In the genomic region with DNA sequence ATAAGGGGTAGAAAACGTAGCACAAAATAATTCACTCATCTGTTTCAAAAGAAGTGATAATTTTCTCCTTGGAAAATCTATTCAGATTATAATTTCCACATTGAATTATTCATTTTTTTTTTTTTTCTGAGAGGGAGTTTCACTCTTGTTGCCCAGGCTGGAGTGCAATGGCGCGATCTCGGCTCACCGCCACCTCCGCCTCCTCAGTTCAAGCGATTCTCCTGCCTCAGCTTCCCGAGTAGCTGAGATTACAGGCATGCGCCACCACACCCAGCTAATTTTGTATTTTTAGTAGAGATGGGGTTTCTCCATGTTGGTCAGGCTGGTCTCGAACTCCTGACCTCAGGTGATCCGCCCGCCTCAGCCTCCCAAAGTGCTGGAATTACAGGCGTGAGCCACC, we compare ENCODE assay signal across 8 cellular contexts. TPM values are rescaled to one million over a fixed set of nuclear protein-coding genes. Genes with fewer than 3 reads are reported as not detected.
DNase-seq lines count a peak whose midpoint lies in the region; ATAC-seq and TF ChIP-seq lines count a peak whose summit lies in the region.
"Not testable (repeated sequence)": the region's sequence is repeated elsewhere in the genome, so short reads cannot be mapped to it uniquely, and the experiment has no call there.

No MANE protein-coding gene starts in this region.

- not testable (repeated sequence) for H2BK15ac ChIP-seq in H9 (ENCODE audit: low read depth, low read length)

- not testable (repeated sequence) for DNase-seq in H9; RWPE1 (ENCODE audit: low spot score); activated T-cell treated with anti-CD3 and anti-CD28 coated beads, Interleukin-2, amount 50 U/mL, for 24 hours; breast epithelium (ENCODE audit: low spot score in 2 of 2); heart left ventricle; sigmoid colon; upper lobe of right lung

- H2BK120ac ChIP-seq in H9 (ENCODE audit: low read depth, low read length, poor library complexity, severe bottlenecking), result not testable (repeated sequence)

- H3K27me3 Mint-ChIP-seq in H9 (ENCODE audit: low read depth); activated T-cell treated with anti-CD3 and anti-CD28 coated beads, Interleukin-2, amount 50 U/mL, for 24 hours: not testable (repeated sequence)

- H3T11ph ChIP-seq in H9 (ENCODE audit: low read length), result not testable (repeated sequence)

- H3K56ac ChIP-seq in H9 (ENCODE audit: insufficient read length, low read depth, low read length), result not testable (repeated sequence)

- H3K9me3 Mint-ChIP-seq in H9; activated T-cell treated with anti-CD3 and anti-CD28 coated beads, Interleukin-2, amount 50 U/mL, for 24 hours: not testable (repeated sequence)

- H4K91ac ChIP-seq in H9 (ENCODE audit: insufficient read length, low read depth, low read length), result not testable (repeated sequence)

- H3K4me1 Mint-ChIP-seq in H9, result peaks cover 47 to 56% of the 10 kb centered on the region in 2 experiments
- peaks cover 38% of the 10 kb centered on the region for H3K4me1 Mint-ChIP-seq in activated T-cell treated with anti-CD3 and anti-CD28 coated beads, Interleukin-2, amount 50 U/mL, for 24 hours (ENCODE audit: low read depth)

- not testable (repeated sequence) for TF ChIP-seq POLR2A in breast epithelium (IDR thresholded peaks at IDR 0.05); heart left ventricle (IDR thresholded peaks at IDR 0.05); sigmoid colon (IDR thresholded peaks at IDR 0.05)

- H3K23ac ChIP-seq in H9 (ENCODE audit: insufficient read length, low read depth, low read length), result not testable (repeated sequence)

- H3K36me3 ChIP-seq in breast epithelium; heart left ventricle; muscle layer of duodenum (ENCODE audit: control insufficient read depth in 1 of 2, insufficient read depth in 2 of 2, low read length in 2 of 2); sigmoid colon; upper lobe of right lung: not testable (repeated sequence)

- H4K5ac ChIP-seq in H9 (ENCODE audit: insufficient read length, low read depth, low read length), result not testable (repeated sequence)

- POLR2A ChIA-PET in RWPE1 (lab: Yijun Ruan, JAX; ENCODE audit: low non-redundant PET), result not testable (repeated sequence)

- H3K4me2 ChIP-seq in H9 (ENCODE audit: insufficient read depth, insufficient read length, low read length), result peak overlapping the region; percentile 81

- H3K27me3 ChIP-seq in H9 (ENCODE audit: insufficient read depth, low read length); breast epithelium; heart left ventricle; muscle layer of duodenum (ENCODE audit: low read depth, low read length); sigmoid colon; upper lobe of right lung: not testable (repeated sequence)

- intact Hi-C loops in breast epithelium (cut with DNase I; ENCODE audit: low total_unique reads); sigmoid colon (cut with DNase I); upper lobe of right lung (cut with DNase I): not testable (repeated sequence)
- intact Hi-C loops in heart left ventricle (cut with DNase I), result loop anchor here in 3 of 10 donors (2.0 to 5.0 kb wide), 2 partner anchors 30 to 39 kb away; no protein-coding TSS in a partner anchor

- H4K20me1 ChIP-seq in H9 (ENCODE audit: control insufficient read depth, insufficient read depth, insufficient read length), result not testable (repeated sequence)

- H3K36me3 Mint-ChIP-seq in H9 (ENCODE audit: insufficient read depth in 1 of 3, low read depth in 3 of 3); activated T-cell treated with anti-CD3 and anti-CD28 coated beads, Interleukin-2, amount 50 U/mL, for 24 hours (ENCODE audit: low read depth): not testable (repeated sequence)

- no CpG with 5 or more reads among the region's 13 CpGs for WGBS in H9 (ENCODE audit: extremely low coverage, insufficient read length, low lambda C conversion rate)
- 79 to 91% (median 84%) methylated on average over 12 to 13 of the region's 13 CpGs for WGBS in heart left ventricle, 4 donors
- 86 to 89% methylated on average over 13 of the region's 13 CpGs for WGBS in sigmoid colon, 2 donors

- peaks cover 14% of the 10 kb centered on the region; the same call in 1 of the 2 replicates for H3K79me2 ChIP-seq in H9 (ENCODE audit: insufficient read depth, low read length)

- not testable (repeated sequence) for H2BK5ac ChIP-seq in H9 (ENCODE audit: insufficient read length, low read length)

- H3K9me3 ChIP-seq in H9 (ENCODE audit: control insufficient read depth, low read depth, low read length); breast epithelium; heart left ventricle; muscle layer of duodenum (ENCODE audit: control insufficient read depth in 1 of 2, low read length in 2 of 2); sigmoid colon; upper lobe of right lung: not testable (repeated sequence)

- not testable (repeated sequence) for H3K27ac ChIP-seq in H9 (ENCODE audit: insufficient read length, low read depth, low read length)
- peak overlapping the region; percentile 99 for H3K27ac ChIP-seq in RWPE1
- H3K27ac ChIP-seq in breast epithelium, result peak overlapping the region; percentile 98
- peak overlapping the region in 9 of 12 donors; percentile 91 to 96 (median 95) for H3K27ac ChIP-seq in heart left ventricle
- H3K27ac ChIP-seq in muscle layer of duodenum (ENCODE audit: low read length), result peak overlapping the region; percentile 93
- peak overlapping the region; percentile 95 to 99 (median 96) for H3K27ac ChIP-seq in sigmoid colon
- peak overlapping the region; percentile 94 for H3K27ac ChIP-seq in upper lobe of right lung

- not testable (repeated sequence) for H2BK12ac ChIP-seq in H9 (ENCODE audit: insufficient read length, low read depth, low read length)

- not testable (repeated sequence) for H3K79me1 ChIP-seq in H9 (ENCODE audit: insufficient read depth, low read depth, low read length, poor library complexity, severe bottlenecking)

- H3K4me1 ChIP-seq in H9 (ENCODE audit: insufficient read depth, low read length) (peaks cover 12% of the 10 kb centered on the region), breast epithelium (peaks cover 0 to 10% of the 10 kb centered on the region in 2 donors), heart left ventricle (peaks cover 0 to 58% (median 38%) of the 10 kb centered on the region in 12 donors), muscle layer of duodenum (ENCODE audit: control insufficient read depth in 1 of 2, insufficient read depth in 2 of 2, low read length in 2 of 2) (peaks cover 19 to 21% of the 10 kb centered on the region in 2 donors), sigmoid colon (peaks cover 0 to 43% (median 34%) of the 10 kb centered on the region in 4 donors), upper lobe of right lung (peaks cover 41% of the 10 kb centered on the region)

- peak overlapping the region; percentile 77 to 89 for H3K4me3 Mint-ChIP-seq in H9
- H3K4me3 Mint-ChIP-seq in activated T-cell treated with anti-CD3 and anti-CD28 coated beads, Interleukin-2, amount 50 U/mL, for 24 hours, result peak overlapping the region; percentile 82

- TF ChIP-seq CTCF in H9 (conservative IDR thresholded peaks at IDR 0.05); RWPE1 (conservative IDR thresholded peaks at IDR 0.05; ENCODE audit: low read depth); breast epithelium (IDR thresholded peaks at IDR 0.05); heart left ventricle (IDR thresholded peaks at IDR 0.05); sigmoid colon (IDR thresholded peaks at IDR 0.05); upper lobe of right lung (IDR thresholded peaks at IDR 0.05): not testable (repeated sequence)

- H3K18ac ChIP-seq in H9 (ENCODE audit: insufficient read length, low read depth, low read length), result not testable (repeated sequence)

- H4K8ac ChIP-seq in H9 (replicated peaks; ENCODE audit: insufficient read length, low read depth, low read length), result not testable (repeated sequence)

- not testable (repeated sequence) for H3K4ac ChIP-seq in H9 (ENCODE audit: low read depth, low read length)

- not testable (repeated sequence) for H3K9ac ChIP-seq in H9 (ENCODE audit: extremely low read depth, insufficient read length, low read length)

- not testable (repeated sequence) for H3K23me2 ChIP-seq in H9 (ENCODE audit: insufficient read length, low read depth, low read length, poor library complexity, severe bottlenecking)

- not testable (repeated sequence) for TF ChIP-seq EP300 in sigmoid colon (IDR thresholded peaks at IDR 0.05)

- not testable (repeated sequence) for H3K4me3 ChIP-seq in breast epithelium; muscle layer of duodenum (ENCODE audit: low read depth in 1 of 2, low read length in 2 of 2)
- H3K4me3 ChIP-seq in heart left ventricle (peak overlapping the region in 5 of 12 donors; percentile 69 to 85 (median 77)), sigmoid colon (peak overlapping the region in 2 of 4 donors; percentile 68 to 80), upper lobe of right lung (peak overlapping the region; percentile 72)

- not testable (repeated sequence) for H2AK5ac ChIP-seq in H9 (ENCODE audit: insufficient read length, low read length)

- not testable (repeated sequence) for ATAC-seq in heart left ventricle, upper lobe of right lung

- H3K27ac Mint-ChIP-seq in H9, result peak overlapping the region in 1 of 3 experiments; percentile 99; a peak in 2 of 7 replicates
- not testable (repeated sequence) for H3K27ac Mint-ChIP-seq in activated T-cell treated with anti-CD3 and anti-CD28 coated beads, Interleukin-2, amount 50 U/mL, for 24 hours

- H2AFZ ChIP-seq in H9 (ENCODE audit: low read length), result not testable (repeated sequence)

- CTCF ChIA-PET in RWPE1 (lab: Yijun Ruan, JAX), result interaction anchor here (0.7 kb wide), 1 partner anchor 33 kb away, joined by 3 read pairs; no protein-coding TSS in a partner anchor

- H2BK20ac ChIP-seq in H9 (ENCODE audit: low read depth, low read length, poor library complexity, severe bottlenecking), result not testable (repeated sequence)

- H3K14ac ChIP-seq in H9 (ENCODE audit: insufficient read depth, low read length), result not testable (repeated sequence)

RNA-seq across cellular contexts. Expression of a gene that starts 1.3 kb away (rescaled TPM):
- 92.7 and 103 TPM in 2 replicates for total RNA-seq in H9 (2021)
- total RNA-seq in breast epithelium, result 100 to 1,000 TPM in 2 of 3 donors, 10 to 100 TPM in 1; 65.8 to 166 (median 123) TPM
- total RNA-seq in heart left ventricle, result 100 to 1,000 TPM in 8 of 9 donors, 10 to 100 TPM in 1; 65.9 to 236 (median 135) TPM
- polyA plus RNA-seq in heart left ventricle, result 100 to 1,000 TPM in 1 of 2 donors, 10 to 100 TPM in 1; 53.5 to 120 TPM
- total RNA-seq in sigmoid colon, result 100 to 1,000 TPM in 2 of 4 donors, 10 to 100 TPM in 2; 90.6 to 148 (median 124) TPM
- 10 to 100 TPM; 19.2 to 43.2 (median 27.5) TPM for polyA plus RNA-seq in sigmoid colon
- 99.6 TPM for total RNA-seq in upper lobe of right lung

RNA-seq across cellular contexts. Expression of a gene that starts 59.7 kb away (rescaled TPM):
- total RNA-seq in H9 (2021) (1,781 and 1,786 TPM in 2 replicates), breast epithelium (100 to 1,000 TPM; 400 to 717 (median 589) TPM), heart left ventricle (100 to 1,000 TPM in 8 of 9 donors, 10 to 100 TPM in 1; 92.2 to 557 (median 174) TPM), sigmoid colon (100 to 1,000 TPM; 265 to 324 (median 300) TPM), upper lobe of right lung (640 TPM)
- polyA plus RNA-seq in heart left ventricle (100 to 1,000 TPM in 1 of 2 donors, 10 to 100 TPM in 1; 71.1 to 547 TPM), sigmoid colon (100 to 1,000 TPM; 344 to 968 (median 364) TPM)
